9 cellular contexts compared by ENCODE assay signal in the genomic region with DNA sequence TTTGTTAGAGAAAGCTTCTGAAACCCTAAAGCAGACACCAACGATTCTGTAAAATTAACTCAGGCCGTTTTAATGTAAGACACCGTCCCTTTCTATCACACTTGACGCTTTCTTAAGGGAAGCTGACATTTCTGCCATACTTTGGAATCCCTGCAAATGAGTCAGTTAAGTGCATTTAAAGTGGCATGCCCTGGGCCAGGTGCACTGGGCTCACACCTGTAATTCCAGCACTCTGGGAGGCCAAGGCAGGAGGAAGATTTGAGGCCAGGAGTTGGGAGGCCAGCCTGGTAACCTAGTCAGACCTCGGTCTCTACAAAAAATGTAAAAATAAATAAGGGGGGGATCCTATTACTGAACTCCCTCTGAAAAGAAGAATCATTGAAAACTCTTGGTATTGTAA. TPM values are rescaled to one million over a fixed set of nuclear protein-coding genes. Genes with fewer than 3 reads are reported as not detected.
DNase-seq lines count a peak whose midpoint lies in the region; ATAC-seq, FAIRE-seq and TF ChIP-seq lines count a peak whose summit lies in the region.
"Had no signal": no experiment of that assay in that cellular context is flagged by ENCODE, and none has a peak within 500 bp of the region (broad histone marks: within the 10 kb centered on the region; RNA-seq: fewer than 3 reads in every experiment).

No MANE protein-coding gene starts in this region.

- TF ChIP-seq RAD21 in Ishikawa (IDR thresholded peaks at IDR 0.05; ENCODE audit: low read depth) (no peak), K562 (CRISPR knock-in tag; conservative IDR thresholded peaks at IDR 0.05 in 1 of 2, IDR thresholded peaks at IDR 0.05 in 1 of 2) (no peak)

- no peak overlapping the region for H3K4me2 ChIP-seq in K562 (ENCODE audit: insufficient read depth, low read length)

- POLR2A ChIA-PET in K562 (lab: Yijun Ruan, JAX): interaction anchor here (0.5 to 2.5 kb wide), 11 partner anchors 11 to 1210 kb away, joined by 3 to 19 read pairs (median 3); no protein-coding TSS in a partner anchor

- H3K27me3 ChIP-seq in K562 (ENCODE audit: control insufficient read depth in 2 of 2, insufficient read depth in 2 of 2, low read length in 2 of 2) (no peaks in the 10 kb centered on the region), lower lobe of right lung (ENCODE audit: low read depth) (no peaks in the 10 kb centered on the region), testis (no peaks in the 10 kb centered on the region)

- TF ChIP-seq CTCF in K562 (IDR thresholded peaks at IDR 0.05 in 2 of 3, conservative IDR thresholded peaks at IDR 0.05 in 1 of 3; ENCODE audit: insufficient read depth in 2 of 3, low read depth in 1 of 3, low read length in 3 of 3) (no peak), lower lobe of right lung (IDR thresholded peaks at IDR 0.05) (no peak), testis (IDR thresholded peaks at IDR 0.05) (no peak)

- in situ Hi-C loops in K562 (cut with MboI): no loop called here

- H3K79me2 ChIP-seq in K562 (ENCODE audit: control insufficient read depth, insufficient read depth, low read length): peaks cover 21% of the 10 kb centered on the region

- DNase-seq in K562 (ENCODE audit: extremely low read depth in 1 of 4, low spot score in 3 of 4): no peak
- no peak for DNase-seq in lower lobe of right lung
- DNase-seq in testis: no peak
- DNase-seq in occipital lobe (lab: John Stamatoyannopoulos, UW): no peak
- DNase-seq in cortex of kidney (lab: John Stamatoyannopoulos, UW): no peak
- DNase-seq: NCI-H446 treated with DMSO at 0.1 percent for 48 hours had no signal

- H3K9ac ChIP-seq in K562 (ENCODE audit: insufficient read depth in 1 of 2, low read depth in 2 of 2, low read length in 2 of 2): no peak overlapping the region

- H3K4me1 ChIP-seq in K562 (replicated peaks in 1 of 2; ENCODE audit: control insufficient read depth in 2 of 2, insufficient read depth in 2 of 2, low read length in 2 of 2) (peaks cover 39 to 42% of the 10 kb centered on the region in 2 experiments), lower lobe of right lung (peaks cover 55% of the 10 kb centered on the region), testis (peaks cover 32% of the 10 kb centered on the region)

- CTCF ChIA-PET in K562 (lab: Yijun Ruan, JAX; ENCODE audit: low intra/inter-chr PET ratio): no interaction called here

- H3K9me1 ChIP-seq in K562 (ENCODE audit: control insufficient read depth, insufficient read depth, low read length): no peaks in the 10 kb centered on the region

- ATAC-seq in K562 (no peak), lower lobe of right lung (no peak), HG03439 (IDR thresholded peaks at IDR 0.05; ENCODE audit: unreplicated experiment) (no peak), GM19452 (IDR thresholded peaks at IDR 0.05; ENCODE audit: unreplicated experiment) (no peak)

- no peak overlapping the region for H3K4me3 ChIP-seq in K562
- H3K4me3 ChIP-seq in lower lobe of right lung: no peak overlapping the region
- no peak overlapping the region for H3K4me3 ChIP-seq in testis

- 67% methylated on average over 5 of the region's 5 CpGs for WGBS in K562 (ENCODE audit: insufficient coverage, low coverage, missing lambda C conversion rate)
- WGBS in testis, 2 donors: 78 to 87% methylated on average over 5 of the region's 5 CpGs

- H3K36me3 ChIP-seq in K562 (ENCODE audit: control insufficient read depth, insufficient read depth, low read length): no peaks in the 10 kb centered on the region
- no peaks in the 10 kb centered on the region for H3K36me3 ChIP-seq in lower lobe of right lung
- H3K36me3 ChIP-seq in testis (ENCODE audit: low read depth, missing control alignments): no peaks in the 10 kb centered on the region

- no TSS peak for BruUV-seq in K562 (replicated peaks; lab: Mats Ljungman, UMichigan)

- H2AFZ ChIP-seq in K562 (ENCODE audit: low read depth, low read length): no peak overlapping the region

- no peak for FAIRE-seq in K562 (lab: Jason Lieb, UNC)

- peaks cover 4% of the 10 kb centered on the region; the same call in 1 of the 2 replicates for H4K20me1 ChIP-seq in K562 (replicated peaks; ENCODE audit: control insufficient read depth, insufficient read depth, low read length)

- TF ChIP-seq POLR2A in K562 (conservative IDR thresholded peaks at IDR 0.05) (no peak), testis (IDR thresholded peaks at IDR 0.05) (no peak)

- H3K9me3 ChIP-seq in K562 (replicated peaks; ENCODE audit: control insufficient read depth, insufficient read depth, low read depth, low read length) (no peaks in the 10 kb centered on the region), lower lobe of right lung (no peaks in the 10 kb centered on the region), testis (no peaks in the 10 kb centered on the region)

- TF ChIP-seq EP300 in Ishikawa (IDR thresholded peaks at IDR 0.05; ENCODE audit: borderline replicate concordance) (no peak), K562 (IDR thresholded peaks at IDR 0.05; ENCODE audit: low read length) (no peak)

- H3K27ac ChIP-seq in K562 (ENCODE audit: extremely low read depth, low read depth, low read length): no peak overlapping the region
- peak overlapping the region; percentile 96 for H3K27ac ChIP-seq in lower lobe of right lung
- H3K27ac ChIP-seq in testis: peak overlapping the region; percentile 98 to 99

- intact Hi-C loops in K562 (cut with micrococcal nuclease) (no loop called here), lower lobe of right lung (cut with DNase I) (no loop called here), testis (cut with DNase I; ENCODE audit: low total_unique reads) (no loop called here)

TF ChIP-seq in Ishikawa, 13 proteins besides CTCF, POLR2A, EP300 and RAD21 (continues in another document):
- TF ChIP-seq NFIC (IDR thresholded peaks at IDR 0.05) (no peak), TEAD4 (IDR thresholded peaks at IDR 0.05) (peak; percentile 43; the same call in 1 of the 2 replicates)

TF ChIP-seq in K562, 482 proteins besides CTCF, POLR2A, EP300 and RAD21:
- TF ChIP-seq BRD9 (IDR thresholded peaks at IDR 0.05; ENCODE audit: low read depth, partially characterized antibody): no peak
- TF ChIP-seq MBD2 (IDR thresholded peaks at IDR 0.05; ENCODE audit: borderline replicate concordance, low read depth): 0 out of 2 replicates have a peak, but pooled peaks have one; percentile 1
- TF ChIP-seq MAFK (IDR thresholded peaks at IDR 0.05; ENCODE audit: low read length): no peak

RNA-seq across cellular contexts. Expression of a gene that starts 4.4 kb away (rescaled TPM):
- 23.3 and 70.3 TPM in 2 replicates for total RNA-seq in K562 (2011; cell fraction: chromatin; rRNA removed; ENCODE audit: low replicate concordance)
- total RNA-seq in K562 (2011; cell fraction: nucleolus; rRNA removed): 13.7 and 16.4 TPM in 2 replicates
- total RNA-seq in K562 (2011; cell fraction: nucleoplasm; rRNA removed): 40.1 and 56.7 TPM in 2 replicates
- total RNA-seq in K562 (2014; rRNA removed): 11.2 and 13.1 TPM in 2 replicates
- 15.6 and 16.5 TPM in 2 replicates for total RNA-seq in K562 (2014; rRNA removed; fragmentation: Illumina TruSeq; extraction: Trizol)
- 10.3 and 13.3 TPM in 2 replicates for total RNA-seq in K562 (2015; rRNA removed; fragmentation: Illumina TruSeq; extraction: Trizol)
- total RNA-seq in K562 (2021): 16.0 and 17.4 TPM in 2 replicates
- 29.9 and 33.0 TPM in 2 replicates for polyA plus RNA-seq in K562 (2011; rRNA removed)
- 6.9 and 18.2 TPM in 2 replicates for polyA plus RNA-seq in K562 (2011; cell fraction: cytosol; rRNA removed)
- 16.9 and 27.8 TPM in 2 replicates for polyA plus RNA-seq in K562 (2011; cell fraction: nucleus; rRNA removed)
- 17.7 and 29.7 TPM in 2 replicates for polyA plus RNA-seq in K562 (2012)
- 16.1 and 28.2 TPM in 2 replicates for polyA plus RNA-seq in K562 (2014; fragmentation: Illumina TruSeq; extraction: Trizol)
- polyA plus RNA-seq in K562 (2014; fragmentation: Nextera tagmentation; extraction: Ambion mirVana): 1 to 10 TPM; 6.3 to 6.9 TPM
- polyA plus RNA-seq in K562 (2014; rRNA removed): 12.3 and 13.3 TPM in 2 replicates
- polyA minus RNA-seq in K562 (2011; rRNA and poly(A)+ RNA removed): 20.2 and 30.7 TPM in 2 replicates
- polyA minus RNA-seq in K562 (2011; cell fraction: cytosol; rRNA and poly(A)+ RNA removed): 13.4 and 13.8 TPM in 2 replicates
- 7.0 and 16.1 TPM in 2 replicates for polyA minus RNA-seq in K562 (2011; cell fraction: nucleus; rRNA and poly(A)+ RNA removed)
- total RNA-seq in lower lobe of right lung: 76.7 TPM
- total RNA-seq in testis: 100 to 1,000 TPM; 126 to 130 TPM
- 93.5 TPM for polyA plus RNA-seq in testis (ENCODE audit: insufficient read depth, low read depth, low replicate concordance)
- 85.2 TPM for total RNA-seq in occipital lobe
